Comparison of ENCODE assay signal across 8 cellular contexts in genomic region chr3:120348065-120348980, GRCh38. TPM values are rescaled to one million over a fixed set of nuclear protein-coding genes. Genes with fewer than 3 reads are reported as not detected.
DNase-seq lines count a peak whose midpoint lies in the region; ATAC-seq and TF ChIP-seq lines count a peak whose summit lies in the region.

No MANE protein-coding gene starts in this region.

- H3K9me3 ChIP-seq in ectodermal cell (ENCODE audit: control insufficient read depth, low read length): no peaks in the 10 kb centered on the region
- H3K9me3 ChIP-seq in mucosa of descending colon: no peaks in the 10 kb centered on the region
- no peaks in the 10 kb centered on the region for H3K9me3 ChIP-seq in subcutaneous abdominal adipose tissue (ENCODE audit: control insufficient read depth in 5 of 5, low read length in 5 of 5)

- 4 to 5% methylated on average over 40 of the region's 40 CpGs for WGBS in ectodermal cell, 2 experiments

- H3K4me3 ChIP-seq in ectodermal cell (ENCODE audit: insufficient read depth, low read depth, low read length) (peak overlapping the region; percentile 75), mucosa of descending colon (peak overlapping the region; percentile 74), subcutaneous abdominal adipose tissue (ENCODE audit: low read depth in 1 of 5, low read length in 5 of 5) (peak overlapping the region; percentile 86 to 95 (median 92))

- peak overlapping the region; percentile 79 to 92 (median 87) for H3K9ac ChIP-seq in subcutaneous abdominal adipose tissue (ENCODE audit: low read length in 5 of 5)

- peak; percentile 26 for ATAC-seq in GM18508 (IDR thresholded peaks at IDR 0.05; ENCODE audit: insufficient read depth, unreplicated experiment)
- peak; percentile 53 for ATAC-seq in HG02973 (IDR thresholded peaks at IDR 0.05; ENCODE audit: unreplicated experiment)
- ATAC-seq in mucosa of descending colon: peak; percentile 72

- H3K27me3 ChIP-seq in ectodermal cell (ENCODE audit: control insufficient read depth, insufficient read depth, low read length, poor library complexity, severe bottlenecking) (peaks cover 5% of the 10 kb centered on the region), subcutaneous abdominal adipose tissue (ENCODE audit: control insufficient read depth in 5 of 5, insufficient read depth in 4 of 5, low read length in 5 of 5) (no peaks in the 10 kb centered on the region)

- H3K4me1 ChIP-seq in ectodermal cell (ENCODE audit: control insufficient read depth, insufficient read depth, low read length): no peaks in the 10 kb centered on the region
- peaks cover 14% of the 10 kb centered on the region for H3K4me1 ChIP-seq in mucosa of descending colon (ENCODE audit: low read depth)
- H3K4me1 ChIP-seq in subcutaneous abdominal adipose tissue (ENCODE audit: control insufficient read depth in 5 of 5, insufficient read depth in 5 of 5, low read length in 5 of 5): peaks cover 6 to 28% (median 21%) of the 10 kb centered on the region in 5 donors

- peak overlapping the region; percentile 53 for H3K27ac ChIP-seq in ectodermal cell (ENCODE audit: insufficient read depth, low read depth, low read length, poor library complexity, severe bottlenecking)
- H3K27ac ChIP-seq in subcutaneous abdominal adipose tissue (ENCODE audit: low read depth, low read length): peak overlapping the region; percentile 96

- intact Hi-C loops in mucosa of descending colon (cut with DNase I, micrococcal nuclease): no loop called here

- TF ChIP-seq CTCF in mucosa of descending colon (IDR thresholded peaks at IDR 0.05): no peak

- DNase-seq in 8988T (peak; percentile 39), NCI-H2107 treated with DMSO at 0.1 percent for 48 hours (lab: John Stamatoyannopoulos, UW; ENCODE audit: unreplicated experiment) (peak; percentile 32), mucosa of descending colon (peak in 1 of 3 donors; percentile 45)
- peak; percentile 70 for DNase-seq in activated CD4-positive, alpha-beta T cell treated with anti-CD3 and anti-CD28 coated beads for 48 hours

- H3K36me3 ChIP-seq in ectodermal cell (ENCODE audit: control insufficient read depth, insufficient read depth, low read length) (peaks cover 7% of the 10 kb centered on the region), mucosa of descending colon (ENCODE audit: low read depth) (no peaks in the 10 kb centered on the region), subcutaneous abdominal adipose tissue (ENCODE audit: control insufficient read depth in 5 of 5, insufficient read depth in 5 of 5, low read length in 5 of 5) (no peaks in the 10 kb centered on the region)

RNA-seq across cellular contexts. Expression of gene LRRC58, which starts 0.8 kb away (rescaled TPM):
- polyA plus RNA-seq in ectodermal cell (2013, experiment 1 of 4): 15.0 TPM
- polyA plus RNA-seq in ectodermal cell (2013, experiment 2 of 4): 17.4 TPM
- 13.4 TPM for polyA plus RNA-seq in ectodermal cell (2013, experiment 3 of 4)
- 15.6 TPM for polyA plus RNA-seq in ectodermal cell (2013, experiment 4 of 4)
- total RNA-seq in mucosa of descending colon: 10 to 100 TPM; 10.5 to 28.2 (median 13.1) TPM
